10 cellular contexts compared by ENCODE assay signal in the genomic region with DNA sequence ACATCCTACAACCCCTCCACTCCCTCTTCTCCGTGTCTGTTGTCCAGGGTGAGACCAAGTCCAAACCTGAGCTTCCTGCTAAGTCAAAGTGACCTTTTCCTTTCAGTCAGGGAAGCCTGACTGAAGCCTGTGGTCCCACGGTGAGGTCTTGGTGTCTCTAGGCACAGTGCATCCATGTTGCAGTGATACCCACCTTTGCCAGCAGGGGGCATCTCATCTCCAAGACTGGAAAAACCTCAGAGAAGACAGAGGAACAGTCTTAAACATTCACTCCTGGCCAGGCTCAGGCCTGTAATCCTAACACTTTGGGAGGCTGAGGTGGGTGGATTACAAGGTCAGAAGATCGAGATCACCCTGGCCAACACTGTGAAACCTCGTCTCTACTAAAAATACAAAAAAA. TPM values are rescaled to one million over a fixed set of nuclear protein-coding genes. Genes with fewer than 3 reads are reported as not detected.
A peak's percentile ranks its signal among the peaks of the same experiment; 100 is the strongest.
DNase-seq lines count a peak whose midpoint lies in the region; ATAC-seq and TF ChIP-seq lines count a peak whose summit lies in the region.
"Not testable (repeated sequence)": the region's sequence is repeated elsewhere in the genome, so short reads cannot be mapped to it uniquely, and the experiment has no call there.
"Had no signal": no experiment of that assay in that cellular context is flagged by ENCODE, and none has a peak within 500 bp of the region (broad histone marks: within the 10 kb centered on the region; RNA-seq: fewer than 3 reads in every experiment).

No MANE protein-coding gene starts in this region.

- H3K79me2 ChIP-seq in Loucy (ENCODE audit: insufficient read depth, low read length); fibroblast of lung (ENCODE audit: control insufficient read depth, insufficient read depth, low read length): not testable (repeated sequence)

- not testable (repeated sequence) for H3K4me2 ChIP-seq in Loucy (ENCODE audit: low read depth, low read length, poor library complexity, severe bottlenecking); fibroblast of lung (ENCODE audit: extremely low read depth, insufficient read depth, low read length)

- not testable (repeated sequence) for H3K9me3 ChIP-seq in Loucy (ENCODE audit: insufficient read depth, low read depth, low read length); SK-N-MC (ENCODE audit: low read depth, low read length); fibroblast of lung (ENCODE audit: control insufficient read depth, insufficient read depth, low read depth, low read length)

- not testable (repeated sequence) for H3K36me3 ChIP-seq in Loucy (ENCODE audit: insufficient read depth, low read length); SK-N-MC (ENCODE audit: insufficient read depth, low read length); fibroblast of lung (ENCODE audit: control insufficient read depth, insufficient read depth, low read length)

- H3K27me3 ChIP-seq in Loucy (ENCODE audit: insufficient read depth, low read length, poor library complexity, severe bottlenecking); fibroblast of lung (ENCODE audit: control insufficient read depth, insufficient read depth, low read length): not testable (repeated sequence)

- not testable (repeated sequence) for H3K9ac ChIP-seq in Loucy (ENCODE audit: low read depth, low read length, poor library complexity, severe bottlenecking); SK-N-MC (ENCODE audit: insufficient read length); fibroblast of lung (ENCODE audit: insufficient read depth, low read length)

- H3F3A ChIP-seq in Loucy (ENCODE audit: low read depth) = not testable (repeated sequence)

- H3K27ac ChIP-seq in SK-N-MC = peak overlapping the region; percentile 85
- not testable (repeated sequence) for H3K27ac ChIP-seq in fibroblast of lung (ENCODE audit: insufficient read depth, low read length)

- not testable (repeated sequence) for H3K4me3 ChIP-seq in Loucy (ENCODE audit: low read length, poor library complexity, severe bottlenecking); SK-N-MC; fibroblast of lung (replicated peaks in 1 of 4; ENCODE audit: control extremely low read depth in 1 of 4, insufficient read depth in 1 of 4, low read depth in 3 of 4, low read length in 4 of 4)

- peak; percentile 48 for TF ChIP-seq CTCF in Loucy (conservative IDR thresholded peaks at IDR 0.05; ENCODE audit: low read length)
- peak; percentile 45 to 63 for TF ChIP-seq CTCF in fibroblast of lung (conservative IDR thresholded peaks at IDR 0.05 in 1 of 2, IDR thresholded peaks at IDR 0.05 in 1 of 2; ENCODE audit: low read depth in 1 of 2, low read length in 2 of 2)

- peak; percentile 68 for ATAC-seq in GM21360 (IDR thresholded peaks at IDR 0.05; ENCODE audit: unreplicated experiment)

- not testable (repeated sequence) for H3K9me2 ChIP-seq in Loucy (replicated peaks; ENCODE audit: low read depth, low read length)

- not testable (repeated sequence) for H2AFZ ChIP-seq in Loucy (ENCODE audit: low read length); fibroblast of lung (ENCODE audit: low read length)

- DNase-seq in COLO668 (lab: John Stamatoyannopoulos, UW; ENCODE audit: unreplicated experiment) = peak; percentile 1
- DNase-seq in SK-N-MC (ENCODE audit: low read depth, low spot score) = peak; percentile 47
- peak; percentile 19 for DNase-seq in activated T-helper 9 cell treated with anti-CD3 and anti-CD28 coated beads, Interleukin-2, amount 50 U/mL, for 16 hours (ENCODE audit: low read depth)
- DNase-seq in fibroblast of lung (ENCODE audit: low read depth in 2 of 2) = peak in 1 of 2 donors; percentile 50
- DNase-seq in medulla oblongata (ENCODE audit: extremely low spot score) = peak; percentile 2
- peak; percentile 32 to 41 for DNase-seq in stimulated activated CD8-positive, alpha-beta memory T cell treated with anti-CD3 and anti-CD28 coated beads, Interleukin-2, amount 100 ng/mL, for 48 hours (ENCODE audit: low read depth in 2 of 2)

- not testable (repeated sequence) for H3K4me1 ChIP-seq in Loucy (ENCODE audit: insufficient read depth, low read length, poor library complexity, severe bottlenecking); fibroblast of lung (ENCODE audit: control insufficient read depth, extremely low read depth, insufficient read depth, low read length)

- not testable (repeated sequence) for H4K20me1 ChIP-seq in Loucy (ENCODE audit: insufficient read depth, low read length, poor library complexity, severe bottlenecking); fibroblast of lung (ENCODE audit: control insufficient read depth, extremely low read depth, insufficient read depth, low read length)

RNA-seq across cellular contexts. Expression of gene XAGE2, which starts 23.4 kb away (rescaled TPM):
- not detected in 2 replicates for total RNA-seq in fibroblast of lung
- not detected in 2 replicates for polyA plus RNA-seq in fibroblast of lung
- polyA plus RNA-seq in fibroblast of lung (2012) = not detected in 2 replicates
- not detected in 2 replicates for polyA minus RNA-seq in fibroblast of lung (ENCODE audit: low replicate concordance)
- total RNA-seq: occipital lobe, urinary bladder had no signal
- polyA plus RNA-seq: urinary bladder had no signal
